11 cellular contexts compared by ENCODE assay signal in genomic region chr2:96342085-96342484, GRCh38. TPM values are rescaled to one million over a fixed set of nuclear protein-coding genes. Genes with fewer than 3 reads are reported as not detected.
DNase-seq lines count a peak whose midpoint lies in the region; ATAC-seq and TF ChIP-seq lines count a peak whose summit lies in the region.
"Had no signal": no experiment of that assay in that cellular context is flagged by ENCODE, and none has a peak within 500 bp of the region (broad histone marks: within the 10 kb centered on the region; RNA-seq: fewer than 3 reads in every experiment).

No MANE protein-coding gene starts in this region.

- no peak for TF ChIP-seq CTCF in colonic mucosa (IDR thresholded peaks at IDR 0.05)

- H3K4me1 ChIP-seq in colonic mucosa = no peaks in the 10 kb centered on the region

- no peaks in the 10 kb centered on the region for H3K27me3 Mint-ChIP-seq in activated CD8-positive, alpha-beta memory T cell treated with anti-CD3 and anti-CD28 coated beads, Interleukin-2, amount 10 ng/mL, durations not matched to agents 7 days and 5 days
- H3K27me3 Mint-ChIP-seq in T-cell = no peaks in the 10 kb centered on the region

- H3K4me3 Mint-ChIP-seq in activated CD8-positive, alpha-beta memory T cell treated with anti-CD3 and anti-CD28 coated beads, Interleukin-2, amount 10 ng/mL, durations not matched to agents 7 days and 5 days = peak overlapping the region; percentile 37
- peak overlapping the region; percentile 12 to 71 (median 46) for H3K4me3 Mint-ChIP-seq in T-cell
- H3K4me3 Mint-ChIP-seq in stimulated activated effector memory CD8-positive, alpha-beta T cell treated with anti-CD3 and anti-CD28 coated beads, Interleukin-12 subunit alpha, Interleukin-12 subunit beta, amount 100 ng/mL, for 72 hours = peak overlapping the region; percentile 88

- no peaks in the 10 kb centered on the region for H3K9me3 ChIP-seq in colonic mucosa
- H3K9me3 ChIP-seq: HAP-1 had no signal

- peaks cover 77% of the 10 kb centered on the region for H3K36me3 Mint-ChIP-seq in activated CD8-positive, alpha-beta memory T cell treated with anti-CD3 and anti-CD28 coated beads, Interleukin-2, amount 10 ng/mL, durations not matched to agents 7 days and 5 days
- H3K36me3 Mint-ChIP-seq in T-cell = peaks cover 2% of the 10 kb centered on the region
- H3K36me3 Mint-ChIP-seq in stimulated activated effector memory CD8-positive, alpha-beta T cell treated with anti-CD3 and anti-CD28 coated beads, Interleukin-12 subunit alpha, Interleukin-12 subunit beta, amount 100 ng/mL, for 72 hours = peaks cover 87% of the 10 kb centered on the region

- DNase-seq in activated CD8-positive, alpha-beta memory T cell treated with anti-CD3 and anti-CD28 coated beads, Interleukin-2, amount 10 ng/mL, durations not matched to agents 7 days and 5 days = peak; percentile 82
- DNase-seq in activated CD8-positive, alpha-beta memory T cell treated with anti-CD3 and anti-CD28 coated beads for 24 hours = no peak
- DNase-seq in T-cell (peak in 25 of 34 experiments; percentile 20 to 56 (median 42)), colonic mucosa (no peak), NCI-H82 treated with DMSO at 0.1 percent for 48 hours (lab: John Stamatoyannopoulos, UW; ENCODE audit: unreplicated experiment) (no peak), C1 segment of cervical spinal cord (lab: John Stamatoyannopoulos, UW) (no peak), Right ventricle myocardium superior (no peak)
- DNase-seq in stimulated activated effector memory CD8-positive, alpha-beta T cell treated with anti-CD3 and anti-CD28 coated beads, Interleukin-12 subunit alpha, Interleukin-12 subunit beta, amount 100 ng/mL, for 72 hours (ENCODE audit: low spot score in 2 of 2) = peak in 1 of 2 donors; percentile 76
- DNase-seq: hypothalamus had no signal

- no peaks in the 10 kb centered on the region for H3K9me3 Mint-ChIP-seq in activated CD8-positive, alpha-beta memory T cell treated with anti-CD3 and anti-CD28 coated beads, Interleukin-2, amount 10 ng/mL, durations not matched to agents 7 days and 5 days (ENCODE audit: low read depth)
- no peaks in the 10 kb centered on the region for H3K9me3 Mint-ChIP-seq in T-cell
- H3K9me3 Mint-ChIP-seq in stimulated activated effector memory CD8-positive, alpha-beta T cell treated with anti-CD3 and anti-CD28 coated beads, Interleukin-12 subunit alpha, Interleukin-12 subunit beta, amount 100 ng/mL, for 72 hours = no peaks in the 10 kb centered on the region

- peaks cover 92% of the 10 kb centered on the region for H3K4me1 Mint-ChIP-seq in activated CD8-positive, alpha-beta memory T cell treated with anti-CD3 and anti-CD28 coated beads, Interleukin-2, amount 10 ng/mL, durations not matched to agents 7 days and 5 days
- H3K4me1 Mint-ChIP-seq in T-cell = peaks cover 7 to 61% (median 50%) of the 10 kb centered on the region in 3 donors
- peaks cover 93% of the 10 kb centered on the region for H3K4me1 Mint-ChIP-seq in stimulated activated effector memory CD8-positive, alpha-beta T cell treated with anti-CD3 and anti-CD28 coated beads, Interleukin-12 subunit alpha, Interleukin-12 subunit beta, amount 100 ng/mL, for 72 hours

- no peak overlapping the region for H3K9ac ChIP-seq in colonic mucosa (ENCODE audit: low read depth in 2 of 2, low read length in 2 of 2)

- peak overlapping the region; percentile 9 for H3K27ac ChIP-seq in colonic mucosa

- no peak overlapping the region for H3K4me3 ChIP-seq in colonic mucosa
- H3K4me3 ChIP-seq: HAP-1 had no signal

- no peaks in the 10 kb centered on the region for H3K27me3 ChIP-seq in colonic mucosa

- CTCF ChIA-PET in activated CD8-positive, alpha-beta memory T cell treated with anti-CD3 and anti-CD28 coated beads, Interleukin-2, amount 10 ng/mL, durations not matched to agents 7 days and 5 days (lab: Charles Lee) = interaction anchor here (1.0 to 2.8 kb wide), 5 partner anchors 15 to 211 kb away, joined by 3 to 13 read pairs (median 4); partner anchors contain the start of gene ITPRIPL1
- CTCF ChIA-PET in T-cell (lab: Charles Lee) = interaction anchor here (0.6 to 1.0 kb wide), 2 partner anchors 20 to 544 kb away, joined by 5 to 6 read pairs; no protein-coding TSS in a partner anchor

- H3K27ac Mint-ChIP-seq in activated CD8-positive, alpha-beta memory T cell treated with anti-CD3 and anti-CD28 coated beads, Interleukin-2, amount 10 ng/mL, durations not matched to agents 7 days and 5 days = peak overlapping the region; percentile 92
- H3K27ac Mint-ChIP-seq in T-cell = peak overlapping the region; percentile 85 to 93
- peak overlapping the region; percentile 94 for H3K27ac Mint-ChIP-seq in stimulated activated effector memory CD8-positive, alpha-beta T cell treated with anti-CD3 and anti-CD28 coated beads, Interleukin-12 subunit alpha, Interleukin-12 subunit beta, amount 100 ng/mL, for 72 hours

- POLR2A ChIA-PET in T-cell (lab: Charles Lee) = interaction anchor here in 1 of 2 donors (0.7 kb wide), 1 partner anchor 17 kb away, joined by 3 read pairs; the partner anchor contains the start of gene ITPRIPL1

- peak; percentile 69 for ATAC-seq in activated CD8-positive, alpha-beta memory T cell treated with anti-CD3 and anti-CD28 coated beads, Interleukin-2, amount 10 ng/mL, durations not matched to agents 7 days and 5 days
- ATAC-seq in T-cell (replicated peaks in 1 of 4) (peak; percentile 75 to 79 (median 76)), Right ventricle myocardium superior (ENCODE audit: poor library complexity) (no peak)
- peak; percentile 88 for ATAC-seq in stimulated activated effector memory CD8-positive, alpha-beta T cell treated with anti-CD3 and anti-CD28 coated beads, Interleukin-12 subunit alpha, Interleukin-12 subunit beta, amount 100 ng/mL, for 72 hours
- ATAC-seq: Right ventricle myocardium inferior had no signal

- H3K36me3 ChIP-seq in colonic mucosa = no peaks in the 10 kb centered on the region

- intact Hi-C loops in colonic mucosa (cut with DNase I) (no loop called here), Right ventricle myocardium superior (cut with DNase I) (loop anchor here (10.0 kb wide), 1 partner anchor 163 kb away; the partner anchor contains the start of gene NEURL3)

RNA-seq across cellular contexts. Expression of gene NCAPH, which starts 6.5 kb away (rescaled TPM):
- total RNA-seq in activated CD8-positive, alpha-beta memory T cell treated with anti-CD3 and anti-CD28 coated beads, Interleukin-2, amount 10 ng/mL, durations not matched to agents 7 days and 5 days = 100 to 1,000 TPM; 115 to 117 TPM
- total RNA-seq in T-cell (1 to 10 TPM; 1.9 to 5.5 (median 4.0) TPM), colonic mucosa (10 to 100 TPM in 1 of 2 donors, 1 to 10 TPM in 1; 9.1 to 40.2 TPM), Right ventricle myocardium superior (0.70 TPM)

RNA-seq across cellular contexts. Expression of gene ITPRIPL1, which starts 17.0 kb away (rescaled TPM):
- total RNA-seq in activated CD8-positive, alpha-beta memory T cell treated with anti-CD3 and anti-CD28 coated beads, Interleukin-2, amount 10 ng/mL, durations not matched to agents 7 days and 5 days = 10 to 100 TPM; 53.2 to 56.9 TPM
- 10 to 100 TPM in 4 of 5 donors, 1 to 10 TPM in 1; 3.9 to 13.7 (median 12.7) TPM for total RNA-seq in T-cell
- under 1 TPM; 0.44 to 0.80 TPM for total RNA-seq in colonic mucosa
- 1.0 TPM for total RNA-seq in Right ventricle myocardium superior

RNA-seq across cellular contexts. Expression of gene SNRNP200, which starts 36.7 kb away (rescaled TPM):
- total RNA-seq in activated CD8-positive, alpha-beta memory T cell treated with anti-CD3 and anti-CD28 coated beads, Interleukin-2, amount 10 ng/mL, durations not matched to agents 7 days and 5 days = 100 to 1,000 TPM; 170 to 182 TPM
- total RNA-seq in T-cell (100 to 1,000 TPM; 200 to 254 (median 203) TPM), colonic mucosa (100 to 1,000 TPM in 1 of 2 donors, 10 to 100 TPM in 1; 90.4 to 127 TPM), Right ventricle myocardium superior (50.1 TPM)

Comparison
In these comparisons a context has a peak if more than half of its experiments do, and no peak if none do; other contexts are left out.
1. DNase-seq: peak in activated CD8-positive, alpha-beta memory T cell treated with anti-CD3 and anti-CD28 coated beads, Interleukin-2, amount 10 ng/mL, durations not matched to agents 7 days and 5 days (single experiment) and T-cell (25 of 34); none in activated CD8-positive, alpha-beta memory T cell treated with anti-CD3 and anti-CD28 coated beads for 24 hours (single experiment), colonic mucosa (single experiment), NCI-H82 treated with DMSO at 0.1 percent for 48 hours (single experiment), C1 segment of cervical spinal cord (0 of 14) and Right ventricle myocardium superior (single experiment).
2. H3K4me3 Mint-ChIP-seq: peak in every context shown above with its lines; median percentile 88 in stimulated activated effector memory CD8-positive, alpha-beta T cell treated with anti-CD3 and anti-CD28 coated beads, Interleukin-12 subunit alpha, Interleukin-12 subunit beta, amount 100 ng/mL, for 72 hours; 46 in T-cell; 37 in activated CD8-positive, alpha-beta memory T cell treated with anti-CD3 and anti-CD28 coated beads, Interleukin-2, amount 10 ng/mL, durations not matched to agents 7 days and 5 days.
3. Peak in every context shown above with its lines, with median percentiles within 50 percentile points of each other: H3K27ac Mint-ChIP-seq.